Comparison of ENCODE assay signal across 1 cellular context in the genomic region with DNA sequence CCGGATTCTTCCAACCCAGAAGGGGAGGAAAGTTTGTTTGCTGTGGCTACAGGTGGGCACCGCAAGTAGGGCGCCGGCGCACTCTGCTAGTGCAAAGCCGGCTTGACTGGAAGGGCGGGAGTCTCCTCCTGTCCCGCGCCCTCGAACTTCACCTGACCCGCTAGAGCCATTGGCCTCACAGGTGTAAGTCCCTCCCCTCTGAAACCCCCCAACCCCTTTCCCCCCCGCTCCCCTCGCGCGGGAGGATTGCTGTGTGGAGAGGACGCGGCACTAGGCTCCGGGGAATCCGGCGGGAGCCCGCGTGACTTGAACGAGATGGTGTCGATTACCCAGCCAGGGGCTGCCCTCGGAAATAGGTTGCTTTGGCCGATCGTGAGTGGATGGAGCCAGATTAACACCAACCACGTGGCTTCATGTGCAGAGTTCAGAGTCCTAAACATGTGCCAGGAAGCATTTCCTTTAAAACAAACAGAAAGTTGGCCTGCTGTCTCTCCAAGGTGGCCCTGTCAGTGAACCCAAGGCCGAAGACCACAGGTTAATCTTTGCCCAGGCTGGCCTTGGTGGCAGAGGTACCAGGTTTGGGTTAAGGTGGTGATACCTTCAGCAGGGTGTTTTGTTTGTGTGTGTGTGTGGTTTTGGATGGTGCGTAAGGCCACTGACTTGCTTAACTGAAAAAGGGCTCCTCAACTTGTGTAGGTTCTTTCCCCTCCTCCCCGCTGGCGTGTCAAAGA.
TF ChIP-seq lines count a peak whose summit lies in the region.

No MANE protein-coding gene starts in this region.

TF ChIP-seq in HepG2, 621 proteins besides CTCF, POLR2A, EP300 and RAD21 (continued from another document):
- TF ChIP-seq ZEB1 (IDR thresholded peaks at IDR 0.05; ENCODE audit: insufficient replicate concordance, low read depth) (peak; percentile 86), ZSCAN30 (CRISPR knock-in tag; IDR thresholded peaks at IDR 0.05) (peak; percentile 75; the same call in 1 of the 2 replicates), ZNF619 (CRISPR knock-in tag; IDR thresholded peaks at IDR 0.05) (no peak), NR3C1 (CRISPR knock-in tag; IDR thresholded peaks at IDR 0.05) (no peak), ZNF317 (CRISPR knock-in tag; IDR thresholded peaks at IDR 0.05) (peak; percentile 86), ZSCAN22 (CRISPR knock-in tag; IDR thresholded peaks at IDR 0.05) (no peak), ZNF484 (CRISPR knock-in tag; IDR thresholded peaks at IDR 0.05; ENCODE audit: borderline replicate concordance, low read depth) (no peak), GPN1 (CRISPR knock-in tag; IDR thresholded peaks at IDR 0.05; ENCODE audit: borderline replicate concordance) (no peak), ZFP36 (IDR thresholded peaks at IDR 0.05; ENCODE audit: borderline replicate concordance, low read depth, low read length, partially characterized antibody) (no peak), SMARCC2 (IDR thresholded peaks at IDR 0.05) (no peak)
- TF ChIP-seq, protein P1, sequence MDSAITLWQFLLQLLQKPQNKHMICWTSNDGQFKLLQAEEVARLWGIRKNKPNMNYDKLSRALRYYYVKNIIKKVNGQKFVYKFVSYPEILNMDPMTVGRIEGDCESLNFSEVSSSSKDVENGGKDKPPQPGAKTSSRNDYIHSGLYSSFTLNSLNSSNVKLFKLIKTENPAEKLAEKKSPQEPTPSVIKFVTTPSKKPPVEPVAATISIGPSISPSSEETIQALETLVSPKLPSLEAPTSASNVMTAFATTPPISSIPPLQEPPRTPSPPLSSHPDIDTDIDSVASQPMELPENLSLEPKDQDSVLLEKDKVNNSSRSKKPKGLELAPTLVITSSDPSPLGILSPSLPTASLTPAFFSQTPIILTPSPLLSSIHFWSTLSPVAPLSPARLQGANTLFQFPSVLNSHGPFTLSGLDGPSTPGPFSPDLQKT (CRISPR knock-in tag; IDR thresholded peaks at IDR 0.05; ENCODE audit: borderline replicate concordance), result no peak
- TF ChIP-seq, protein P2, sequence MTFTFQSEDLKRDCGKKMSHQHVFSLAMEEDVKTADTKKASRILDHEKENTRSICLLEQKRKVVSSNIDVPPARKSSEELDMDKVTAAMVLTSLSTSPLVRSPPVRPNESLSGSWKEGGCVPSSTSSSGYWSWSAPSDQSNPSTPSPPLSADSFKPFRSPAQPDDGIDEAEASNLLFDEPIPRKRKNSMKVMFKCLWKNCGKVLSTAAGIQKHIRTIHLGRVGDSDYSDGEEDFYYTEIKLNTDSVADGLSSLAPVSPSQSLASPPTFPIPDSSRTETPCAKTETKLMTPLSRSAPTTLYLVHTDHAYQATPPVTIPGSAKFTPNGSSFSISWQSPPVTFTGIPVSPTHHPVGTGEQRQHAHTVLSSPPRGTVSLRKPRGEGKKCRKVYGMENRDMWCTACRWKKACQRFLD (CRISPR knock-in tag; IDR thresholded peaks at IDR 0.05; ENCODE audit: borderline replicate concordance), result no peak; the same call in 1 of the 2 replicates
